In the genomic region with DNA sequence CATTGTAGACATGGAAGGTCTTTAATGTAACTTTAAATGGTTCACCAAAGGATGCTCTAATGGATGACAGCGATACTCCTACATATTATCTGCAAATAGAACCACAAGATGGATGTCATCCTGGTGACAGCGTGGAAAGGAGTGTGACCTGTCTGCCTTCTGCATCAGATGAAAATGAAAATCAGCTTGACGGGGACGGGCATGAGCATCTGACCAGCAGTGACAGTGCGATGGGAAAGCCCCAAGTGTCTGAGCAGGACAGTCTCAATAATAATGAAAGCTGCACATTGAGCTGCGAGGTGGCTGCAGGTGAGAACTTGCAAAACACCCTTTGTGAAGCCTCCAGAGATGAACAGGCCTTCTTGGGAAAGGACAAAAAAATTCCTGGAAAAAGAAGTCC, we compare ENCODE assay signal across 10 cellular contexts. TPM values are rescaled to one million over a fixed set of nuclear protein-coding genes. Genes with fewer than 3 reads are reported as not detected.
DNase-seq lines count a peak whose midpoint lies in the region; ATAC-seq, FAIRE-seq and TF ChIP-seq lines count a peak whose summit lies in the region.
"Had no signal": no experiment of that assay in that cellular context is flagged by ENCODE, and none has a peak within 500 bp of the region (broad histone marks: within the 10 kb centered on the region; RNA-seq: fewer than 3 reads in every experiment).

No MANE protein-coding gene starts in this region.

- peak overlapping the region in 1 of 2 donors; percentile 16 for H3K9ac ChIP-seq in colonic mucosa (ENCODE audit: low read depth in 2 of 2, low read length in 2 of 2)

- FAIRE-seq in pancreas (lab: Jason Lieb, UNC): no peak

- H3K27ac ChIP-seq in colonic mucosa (peak overlapping the region; percentile 78), pancreas (no peak overlapping the region)
- H3K27ac ChIP-seq: thyroid gland had no signal

- DNase-seq in colonic mucosa: no peak
- DNase-seq in pancreas: no peak
- DNase-seq in MCF 10A (ENCODE audit: unreplicated experiment): no peak
- no peak for DNase-seq in HPDE6-E6E7 (ENCODE audit: extremely low spot score)
- DNase-seq in hypothalamus (lab: John Stamatoyannopoulos, UW): no peak
- DNase-seq: activated effector memory CD4-positive, alpha-beta T cell treated with anti-CD3 and anti-CD28 coated beads, Interleukin-2, amount 50 U/mL, for 16 hours; thyroid gland had no signal

- POLR2A ChIA-PET in MCF 10A (lab: Yijun Ruan, JAX): no interaction called here

- H3K36me3 Mint-ChIP-seq in MCF 10A (ENCODE audit: insufficient read depth, unreplicated experiment): peaks cover 26% of the 10 kb centered on the region

- no peaks in the 10 kb centered on the region for H3K9me3 ChIP-seq in colonic mucosa
- no peaks in the 10 kb centered on the region for H3K9me3 ChIP-seq in pancreas
- H3K9me3 ChIP-seq: thyroid gland had no signal

- BruUV-seq in MCF 10A (replicated peaks; lab: Mats Ljungman, UMichigan): no TSS peak

- H3K4me1 Mint-ChIP-seq in MCF 10A (ENCODE audit: insufficient read depth, unreplicated experiment): peaks cover 13% of the 10 kb centered on the region

- H3K36me3 ChIP-seq in colonic mucosa: no peaks in the 10 kb centered on the region
- H3K36me3 ChIP-seq in pancreas: peaks cover 0 to 4% (median 0%) of the 10 kb centered on the region in 3 donors
- H3K36me3 ChIP-seq: thyroid gland had no signal

- 94 to 96% methylated on average over 6 of the region's 6 CpGs for WGBS in pancreas, 2 donors

- H3K27me3 ChIP-seq in colonic mucosa: no peaks in the 10 kb centered on the region
- no peaks in the 10 kb centered on the region for H3K27me3 ChIP-seq in pancreas
- H3K27me3 ChIP-seq: thyroid gland had no signal

- no peak overlapping the region for H3K4me3 ChIP-seq in colonic mucosa
- no peak overlapping the region for H3K4me3 ChIP-seq in pancreas
- H3K4me3 ChIP-seq: thyroid gland had no signal

- H3K4me1 ChIP-seq in colonic mucosa: no peaks in the 10 kb centered on the region
- no peaks in the 10 kb centered on the region for H3K4me1 ChIP-seq in pancreas

- CTCF ChIA-PET in MCF 10A (lab: Yijun Ruan, JAX): interaction anchor here (0.6 to 1.6 kb wide), 4 partner anchors 17 to 160 kb away, joined by 3 to 5 read pairs (median 4); no protein-coding TSS in a partner anchor

- no peaks in the 10 kb centered on the region for H3K9me3 Mint-ChIP-seq in MCF 10A (ENCODE audit: unreplicated experiment)

- intact Hi-C loops in colonic mucosa (cut with DNase I) (no loop called here), pancreas (cut with DNase I) (no loop called here), MCF 10A (cut with micrococcal nuclease) (no loop called here)

- TF ChIP-seq CTCF in colonic mucosa (IDR thresholded peaks at IDR 0.05) (no peak), pancreas (IDR thresholded peaks at IDR 0.05) (no peak), MCF 10A (IDR thresholded peaks at IDR 0.05; ENCODE audit: unreplicated experiment) (no peak)

- H3K27ac Mint-ChIP-seq in MCF 10A (ENCODE audit: low read depth, unreplicated experiment): no peak overlapping the region

- no peak overlapping the region for H3K4me3 Mint-ChIP-seq in MCF 10A (ENCODE audit: unreplicated experiment)

- no peaks in the 10 kb centered on the region for H3K27me3 Mint-ChIP-seq in MCF 10A (ENCODE audit: insufficient read depth, unreplicated experiment)

- peak; percentile 83 for ATAC-seq in GM18519 (IDR thresholded peaks at IDR 0.05; ENCODE audit: low FRiP score, unreplicated experiment)
- peak; percentile 95 for ATAC-seq in GM19452 (IDR thresholded peaks at IDR 0.05; ENCODE audit: unreplicated experiment)
- peak; percentile 89 for ATAC-seq in HG03025 (IDR thresholded peaks at IDR 0.05; ENCODE audit: low FRiP score, unreplicated experiment)
- no peak for ATAC-seq in pancreas

RNA-seq across cellular contexts. Expression of a gene that starts 25.2 kb away (rescaled TPM):
- total RNA-seq in colonic mucosa (10 to 100 TPM; 20.9 to 43.1 TPM), pancreas (10 to 100 TPM in 3 of 6 donors, 1 to 10 TPM in 3; 7.1 to 12.9 (median 10.6) TPM), MCF 10A (2022) (44.8 and 48.3 TPM in 2 replicates)
- polyA plus RNA-seq in pancreas: 1 to 10 TPM; 3.6 to 7.3 TPM

RNA-seq across cellular contexts. Expression of a gene that starts 25.4 kb away (rescaled TPM):
- total RNA-seq in colonic mucosa: 10 to 100 TPM; 11.3 to 14.0 TPM
- total RNA-seq in pancreas: 1 to 10 TPM; 3.7 to 9.5 (median 7.1) TPM
- 1 to 10 TPM; 3.3 to 8.3 TPM for polyA plus RNA-seq in pancreas
- 38.3 and 52.0 TPM in 2 replicates for total RNA-seq in MCF 10A (2022)

Comparison
In these comparisons a context has a peak if more than half of its experiments do, and no peak if none do; other contexts are left out.
1. ATAC-seq: peak in GM18519 (single experiment), GM19452 (single experiment) and HG03025 (single experiment); none in pancreas (0 of 4).